29 cellular contexts compared by ENCODE assay signal in the genomic region with DNA sequence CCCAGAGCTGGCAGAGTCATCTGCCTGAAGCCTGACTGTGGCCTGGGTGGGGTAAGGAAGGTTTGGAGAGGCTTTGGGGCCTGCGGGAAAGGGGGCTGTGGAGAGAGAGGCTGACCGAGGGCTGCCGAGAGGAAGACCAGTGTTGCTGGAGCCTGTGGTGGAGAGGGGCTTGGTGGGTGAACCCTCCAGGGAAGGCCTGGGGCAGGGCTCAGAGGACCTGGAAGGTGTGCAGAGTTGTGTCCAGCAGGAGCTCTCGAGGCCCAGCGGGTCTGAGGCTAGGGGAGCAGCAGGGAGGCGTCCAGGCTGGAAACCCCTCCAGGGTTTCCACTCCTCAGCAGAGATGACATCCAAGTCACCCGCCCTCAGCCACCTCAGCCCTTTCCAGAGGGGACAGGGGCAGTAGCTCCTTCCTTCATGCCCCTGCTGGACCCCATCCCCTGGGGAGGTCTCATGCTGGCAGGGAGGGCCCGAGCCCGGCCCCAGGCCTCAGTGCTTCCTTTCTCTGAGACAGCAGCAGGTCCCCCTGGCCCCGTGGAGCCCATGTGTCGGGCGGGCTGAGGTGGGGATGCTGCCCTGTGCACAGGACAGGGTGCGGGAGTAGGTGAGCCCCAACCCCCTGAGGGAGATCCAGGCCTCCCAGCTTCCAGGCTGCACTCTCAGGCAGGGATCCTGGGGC. TPM values are rescaled to one million over a fixed set of nuclear protein-coding genes. Genes with fewer than 3 reads are reported as not detected.
DNase-seq lines count a peak whose midpoint lies in the region; ATAC-seq and TF ChIP-seq lines count a peak whose summit lies in the region.
"Had no signal": no experiment of that assay in that cellular context is flagged by ENCODE, and none has a peak within 500 bp of the region (broad histone marks: within the 10 kb centered on the region; RNA-seq: fewer than 3 reads in every experiment).

No MANE protein-coding gene starts in this region.

- no peak overlapping the region for H2BK15ac ChIP-seq in H9 (ENCODE audit: low read depth, low read length)

- H3K36me3 Mint-ChIP-seq in H9 (ENCODE audit: insufficient read depth in 1 of 3, low read depth in 3 of 3) (peaks cover 0 to 4% (median 0%) of the 10 kb centered on the region in 3 experiments; a peak in 2 of 7 replicates), neural progenitor cell (peaks cover 2% of the 10 kb centered on the region), progenitor cell of endocrine pancreas (ENCODE audit: insufficient read depth) (peaks cover 1% of the 10 kb centered on the region)
- H3K36me3 Mint-ChIP-seq: activated naive CD4-positive, alpha-beta T cell treated with anti-CD3 and anti-CD28 coated beads, Interleukin-2, amount 50 U/mL, for 24 hours had no signal

- peaks cover 3% of the 10 kb centered on the region; the same call in 1 of the 2 replicates for H3K79me2 ChIP-seq in H9 (ENCODE audit: insufficient read depth, low read length)
- H3K79me2 ChIP-seq in neural progenitor cell (ENCODE audit: low read depth): no peaks in the 10 kb centered on the region

- no CpG with 5 or more reads among the region's 13 CpGs for WGBS in H9 (ENCODE audit: extremely low coverage, insufficient read length, low lambda C conversion rate)
- 68 to 79% methylated on average over 13 of the region's 13 CpGs for WGBS in esophagus, 2 donors

- H4K91ac ChIP-seq in H9 (ENCODE audit: insufficient read length, low read depth, low read length): no peak overlapping the region

- no peak overlapping the region for H4K8ac ChIP-seq in H9 (replicated peaks; ENCODE audit: insufficient read length, low read depth, low read length)

- no peak overlapping the region for H2AFZ ChIP-seq in H9 (ENCODE audit: low read length)
- no peak overlapping the region for H2AFZ ChIP-seq in neural progenitor cell (replicated peaks)

- H3K4me2 ChIP-seq in H9 (ENCODE audit: insufficient read depth, insufficient read length, low read length) (no peak overlapping the region), neural progenitor cell (peak overlapping the region; percentile 13)

- H2AK5ac ChIP-seq in H9 (ENCODE audit: insufficient read length, low read length): no peak overlapping the region

- no peaks in the 10 kb centered on the region for H3K79me1 ChIP-seq in H9 (ENCODE audit: insufficient read depth, low read depth, low read length, poor library complexity, severe bottlenecking)

- no peak overlapping the region for H3K23ac ChIP-seq in H9 (ENCODE audit: insufficient read length, low read depth, low read length)

- H3K9me3 Mint-ChIP-seq in H9: no peaks in the 10 kb centered on the region; a peak in 2 of 5 replicates
- no peaks in the 10 kb centered on the region for H3K9me3 Mint-ChIP-seq in neural progenitor cell
- no peaks in the 10 kb centered on the region for H3K9me3 Mint-ChIP-seq in progenitor cell of endocrine pancreas (ENCODE audit: low read depth)
- H3K9me3 Mint-ChIP-seq: activated naive CD4-positive, alpha-beta T cell treated with anti-CD3 and anti-CD28 coated beads, Interleukin-2, amount 50 U/mL, for 24 hours; nephron progenitor cell; T-helper 1 cell treated with Interleukin-12 subunit alpha and Interleukin-12 subunit beta and Interleukin-4 antibody, amounts not matched to agents 30 μg/mL and 1 μg/mL, for 36 hours had no signal

- no peak overlapping the region for H3K9ac ChIP-seq in H9 (ENCODE audit: extremely low read depth, insufficient read length, low read length)
- no peak overlapping the region for H3K9ac ChIP-seq in neural progenitor cell

- no peak overlapping the region; the same call in 1 of the 2 replicates for H3K14ac ChIP-seq in H9 (ENCODE audit: insufficient read depth, low read length)

- no peak overlapping the region for H3T11ph ChIP-seq in H9 (ENCODE audit: low read length)

- H3K56ac ChIP-seq in H9 (ENCODE audit: insufficient read length, low read depth, low read length): no peak overlapping the region

- H3K4me3 ChIP-seq in BE2C (ENCODE audit: low read depth, low read length) (no peak overlapping the region), esophagus (ENCODE audit: low read depth in 1 of 2, low read length in 2 of 2) (no peak overlapping the region), neural progenitor cell (no peak overlapping the region)
- H3K4me3 ChIP-seq: ascending aorta, GM12878, Peyer's patch, SK-N-MC, vagina had no signal

- H3F3A ChIP-seq in neural progenitor cell (ENCODE audit: low read depth): peaks cover 4% of the 10 kb centered on the region

- H4K5ac ChIP-seq in H9 (ENCODE audit: insufficient read length, low read depth, low read length): no peak overlapping the region

- H3K27me3 ChIP-seq in BE2C: no peaks in the 10 kb centered on the region
- H3K27me3 ChIP-seq in H9 (ENCODE audit: insufficient read depth, low read length): no peaks in the 10 kb centered on the region
- no peaks in the 10 kb centered on the region for H3K27me3 ChIP-seq in esophagus (ENCODE audit: control insufficient read depth in 1 of 2, insufficient read depth in 2 of 2, low read length in 2 of 2)
- no peaks in the 10 kb centered on the region for H3K27me3 ChIP-seq in neural progenitor cell
- H3K27me3 ChIP-seq: ascending aorta, Peyer's patch, vagina had no signal

- H3K4ac ChIP-seq in H9 (ENCODE audit: low read depth, low read length): no peak overlapping the region

- DNase-seq in BE2C: peak; percentile 9
- no peak for DNase-seq in H9
- no peak for DNase-seq in neural progenitor cell (ENCODE audit: low spot score)
- no peak for DNase-seq in progenitor cell of endocrine pancreas (ENCODE audit: low spot score, unreplicated experiment)
- DNase-seq in cerebellar cortex (ENCODE audit: low spot score): no peak
- no peak for DNase-seq in superior temporal gyrus (ENCODE audit: extremely low spot score)
- DNase-seq: activated CD4-positive, alpha-beta T cell treated with anti-CD3 and anti-CD28 coated beads, Interleukin-2, amount 50 U/mL, for 1 hour; C1 segment of cervical spinal cord; central memory CD4-positive, alpha-beta T cell; GOT3; KBM-7; midbrain; NCI-H146; NCI-H524; NK-92 treated with Interleukin-12 subunit alpha and Interleukin-12 subunit beta, amount 100 ng/mL, for 24 hours; Peyer's patch; stimulated activated CD4-positive, alpha-beta T cell treated with anti-CD3 and anti-CD28 coated beads, Interleukin-1b, Interleukin-23, amount 100 ng/mL, for 48 hours had no signal

- H3K36me3 ChIP-seq in BE2C (no peaks in the 10 kb centered on the region), esophagus (ENCODE audit: control insufficient read depth in 2 of 2, insufficient read depth in 2 of 2, low read length in 1 of 2) (peaks cover 0 to 24% of the 10 kb centered on the region in 2 donors), neural progenitor cell (no peaks in the 10 kb centered on the region)

- H3K27me3 Mint-ChIP-seq in H9 (ENCODE audit: low read depth) (no peaks in the 10 kb centered on the region), neural progenitor cell (ENCODE audit: insufficient read depth, low read depth) (peaks cover 9% of the 10 kb centered on the region), progenitor cell of endocrine pancreas (no peaks in the 10 kb centered on the region)
- H3K27me3 Mint-ChIP-seq: activated naive CD4-positive, alpha-beta T cell treated with anti-CD3 and anti-CD28 coated beads, Interleukin-2, amount 50 U/mL, for 24 hours had no signal

- no peak overlapping the region for H3K18ac ChIP-seq in H9 (ENCODE audit: insufficient read length, low read depth, low read length)

- H3K9me3 ChIP-seq in BE2C: no peaks in the 10 kb centered on the region
- no peaks in the 10 kb centered on the region for H3K9me3 ChIP-seq in H9 (ENCODE audit: control insufficient read depth, low read depth, low read length)
- H3K9me3 ChIP-seq in esophagus (ENCODE audit: control insufficient read depth in 2 of 2, insufficient read depth in 1 of 2, low read depth in 1 of 2, low read length in 1 of 2): no peaks in the 10 kb centered on the region
- H3K9me3 ChIP-seq in neural progenitor cell (ENCODE audit: low read depth): no peaks in the 10 kb centered on the region
- H3K9me3 ChIP-seq: ascending aorta, Peyer's patch, vagina had no signal

- no peak overlapping the region for H2BK12ac ChIP-seq in H9 (ENCODE audit: insufficient read length, low read depth, low read length)

- H3K23me2 ChIP-seq in H9 (ENCODE audit: insufficient read length, low read depth, low read length, poor library complexity, severe bottlenecking): peaks cover 4% of the 10 kb centered on the region

- peak overlapping the region; percentile 44 to 84 (median 82); a peak in 4 of 7 replicates for H3K27ac Mint-ChIP-seq in H9
- peak overlapping the region; percentile 79 for H3K27ac Mint-ChIP-seq in neural progenitor cell
- H3K27ac Mint-ChIP-seq in progenitor cell of endocrine pancreas: no peak overlapping the region
- H3K27ac Mint-ChIP-seq: activated naive CD4-positive, alpha-beta T cell treated with anti-CD3 and anti-CD28 coated beads, Interleukin-2, amount 50 U/mL, for 24 hours; nephron progenitor cell; T-helper 1 cell treated with Interleukin-12 subunit alpha and Interleukin-12 subunit beta and Interleukin-4 antibody, amounts not matched to agents 30 μg/mL and 1 μg/mL, for 36 hours had no signal

- peaks cover 10 to 26% of the 10 kb centered on the region in 2 experiments for H3K4me1 Mint-ChIP-seq in H9
- peaks cover 10% of the 10 kb centered on the region for H3K4me1 Mint-ChIP-seq in neural progenitor cell
- H3K4me1 Mint-ChIP-seq in progenitor cell of endocrine pancreas (ENCODE audit: low read depth): peaks cover 2% of the 10 kb centered on the region

- TF ChIP-seq CTCF in BE2C (IDR thresholded peaks at IDR 0.05; ENCODE audit: low read depth, low read length) (no peak), H9 (conservative IDR thresholded peaks at IDR 0.05) (no peak), neural progenitor cell (IDR thresholded peaks at IDR 0.05) (no peak), progenitor cell of endocrine pancreas (IDR thresholded peaks at IDR 0.05; ENCODE audit: unreplicated experiment) (no peak)

- H2BK120ac ChIP-seq in H9 (ENCODE audit: low read depth, low read length, poor library complexity, severe bottlenecking): no peak overlapping the region

- no peaks in the 10 kb centered on the region for H4K20me1 ChIP-seq in H9 (ENCODE audit: control insufficient read depth, insufficient read depth, insufficient read length)
- peaks cover 36% of the 10 kb centered on the region for H4K20me1 ChIP-seq in neural progenitor cell (ENCODE audit: low read depth)

- no peak for ATAC-seq in activated CD4-positive, CD25-positive, alpha-beta regulatory T cell treated with anti-CD3 and anti-CD28 coated beads, Interleukin-2, amount 50 U/mL, for 24 hours
- ATAC-seq: GM12878 had no signal

- H2BK5ac ChIP-seq in H9 (ENCODE audit: insufficient read length, low read length): no peak overlapping the region

- H3K4me1 ChIP-seq in BE2C: peaks cover 9% of the 10 kb centered on the region
- H3K4me1 ChIP-seq in H9 (ENCODE audit: insufficient read depth, low read length): no peaks in the 10 kb centered on the region; the same call in 1 of the 2 replicates
- H3K4me1 ChIP-seq in esophagus (ENCODE audit: control insufficient read depth in 2 of 2, insufficient read depth in 2 of 2, low read length in 1 of 2): peaks cover 9 to 39% of the 10 kb centered on the region in 2 donors
- H3K4me1 ChIP-seq in neural progenitor cell: peaks cover 13% of the 10 kb centered on the region
- H3K4me1 ChIP-seq: ascending aorta, Peyer's patch had no signal

- H2BK20ac ChIP-seq in H9 (ENCODE audit: low read depth, low read length, poor library complexity, severe bottlenecking): no peak overlapping the region

- H3K4me3 Mint-ChIP-seq in H9 (no peak overlapping the region), neural progenitor cell (no peak overlapping the region), progenitor cell of endocrine pancreas (ENCODE audit: low read depth) (no peak overlapping the region)
- H3K4me3 Mint-ChIP-seq: activated naive CD4-positive, alpha-beta T cell treated with anti-CD3 and anti-CD28 coated beads, Interleukin-2, amount 50 U/mL, for 24 hours; nephron progenitor cell; T-helper 1 cell treated with Interleukin-12 subunit alpha and Interleukin-12 subunit beta and Interleukin-4 antibody, amounts not matched to agents 30 μg/mL and 1 μg/mL, for 36 hours had no signal

- H3K27ac ChIP-seq in H9 (ENCODE audit: insufficient read length, low read depth, low read length) (no peak overlapping the region), esophagus (ENCODE audit: low read depth in 2 of 2, low read length in 1 of 2) (peak overlapping the region; percentile 5 to 85), neural progenitor cell (no peak overlapping the region)
- H3K27ac ChIP-seq: ascending aorta, Peyer's patch, SK-N-MC, vagina had no signal

RNA-seq across cellular contexts. Expression of gene CEP170B, which starts 8.4 kb away (rescaled TPM):
- 3.4 TPM for polyA plus RNA-seq in BE2C (2012; ENCODE audit: insufficient read depth, insufficient read length, low read depth)
- total RNA-seq in H9 (2021): 28.5 and 28.8 TPM in 2 replicates
- polyA plus RNA-seq in esophagus: 10 to 100 TPM; 19.8 to 37.5 TPM
- 3.0 and 13.7 TPM in 2 replicates for total RNA-seq in neural progenitor cell (ENCODE audit: low replicate concordance)
- 48.9 and 49.3 TPM in 2 replicates for total RNA-seq in progenitor cell of endocrine pancreas

RNA-seq across cellular contexts. Expression of gene PLD4, which starts 51.2 kb away (rescaled TPM):
- 1.9 TPM for polyA plus RNA-seq in BE2C (2012; ENCODE audit: insufficient read depth, insufficient read length, low read depth)
- total RNA-seq in H9 (2021): not detected in 2 replicates
- under 1 TPM; 0.53 to 0.65 TPM for polyA plus RNA-seq in esophagus
- total RNA-seq in neural progenitor cell (ENCODE audit: low replicate concordance): not detected in 2 replicates
- 0.05 TPM in 1 of 2 replicates, not detected in the other for total RNA-seq in progenitor cell of endocrine pancreas
- total RNA-seq: ascending aorta, dermis microvascular lymphatic vessel endothelial cell, HT-29, left lobe of liver, vagina had no signal

Comparison
In these comparisons a context has a peak if more than half of its experiments do, and no peak if none do; other contexts are left out.
1. H3K27ac ChIP-seq: peak in esophagus (2 of 2); none in H9 (single experiment) and neural progenitor cell (single experiment).